13 cellular contexts compared by ENCODE assay signal in the genomic region with DNA sequence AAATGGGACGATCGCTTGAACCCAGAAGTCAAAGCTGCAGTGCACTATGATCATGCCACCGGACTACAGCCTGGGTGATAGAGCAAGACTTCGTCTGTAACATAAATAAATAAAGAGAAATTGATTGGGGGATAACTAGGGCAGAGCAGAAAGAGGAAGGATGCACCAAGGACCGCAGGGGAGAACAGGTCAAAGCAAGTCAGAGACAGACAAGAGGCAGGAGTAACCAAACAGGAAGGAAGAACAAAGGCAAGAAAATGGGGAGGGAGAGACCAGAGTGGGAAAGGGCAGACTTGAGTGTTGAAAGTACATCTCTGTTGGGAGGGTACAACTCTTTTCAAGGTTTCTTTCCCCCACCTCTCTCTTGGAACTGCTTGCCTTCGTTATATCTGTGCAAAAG. TPM values are rescaled to one million over a fixed set of nuclear protein-coding genes. Genes with fewer than 3 reads are reported as not detected.
DNase-seq lines count a peak whose midpoint lies in the region; ATAC-seq and TF ChIP-seq lines count a peak whose summit lies in the region.
"Had no signal": no experiment of that assay in that cellular context is flagged by ENCODE, and none has a peak within 500 bp of the region (broad histone marks: within the 10 kb centered on the region; RNA-seq: fewer than 3 reads in every experiment).

No MANE protein-coding gene starts in this region.

- no peaks in the 10 kb centered on the region for H4K20me1 ChIP-seq in DOHH2 (ENCODE audit: control insufficient read depth, insufficient read depth, low read depth, low read length)

- H3K9me3 Mint-ChIP-seq in endothelial cell (ENCODE audit: unreplicated experiment): no peaks in the 10 kb centered on the region

- H3K27ac Mint-ChIP-seq in endothelial cell (ENCODE audit: unreplicated experiment): peak overlapping the region; percentile 95

- H3K79me2 ChIP-seq in DOHH2 (ENCODE audit: control insufficient read depth, low read length): no peaks in the 10 kb centered on the region

- peaks cover 9% of the 10 kb centered on the region for H3K27me3 Mint-ChIP-seq in endothelial cell (ENCODE audit: unreplicated experiment)

- H3K9me3 ChIP-seq in DOHH2 (ENCODE audit: control insufficient read depth, insufficient read depth, low read length): no peaks in the 10 kb centered on the region
- H3K9me3 ChIP-seq: HAP-1 had no signal

- ATAC-seq in HG02571 (IDR thresholded peaks at IDR 0.05; ENCODE audit: unreplicated experiment) (no peak), HG02981 (IDR thresholded peaks at IDR 0.05; ENCODE audit: unreplicated experiment) (no peak)

- H3K4me2 ChIP-seq in DOHH2 (ENCODE audit: low read length): peak overlapping the region; percentile 46

- H3K36me3 Mint-ChIP-seq in endothelial cell (ENCODE audit: low read depth, unreplicated experiment): no peaks in the 10 kb centered on the region

- DNase-seq in AML-193 (lab: John Stamatoyannopoulos, UW): peak; percentile 69 to 79
- peak; percentile 52 for DNase-seq in SKM-1 treated with dmso at 0.1 percent for 144 hours (lab: John Stamatoyannopoulos, UW; ENCODE audit: unreplicated experiment)
- no peak for DNase-seq in endothelial cell (ENCODE audit: low spot score)
- no peak for DNase-seq in AG08396 (ENCODE audit: low spot score)
- no peak for DNase-seq in AG20443 (ENCODE audit: low spot score)
- DNase-seq: activated CD4-positive, CD25-positive, alpha-beta regulatory T cell treated with anti-CD3 and anti-CD28 coated beads, Interleukin-2, amount 50 U/mL, for 72 hours; COR-L47; foreskin fibroblast; nucleus accumbens had no signal

- no peaks in the 10 kb centered on the region for H3K27me3 ChIP-seq in DOHH2 (ENCODE audit: control insufficient read depth, low read length)

- H3K4me1 Mint-ChIP-seq in endothelial cell (ENCODE audit: unreplicated experiment): peaks cover 50% of the 10 kb centered on the region

- H3K4me1 ChIP-seq in DOHH2 (ENCODE audit: control insufficient read depth, low read length): peaks cover 24% of the 10 kb centered on the region
- H3K4me1 ChIP-seq: HAP-1 had no signal

- H3F3A ChIP-seq in DOHH2 (ENCODE audit: control insufficient read depth, insufficient read depth): no peaks in the 10 kb centered on the region

- no peak for TF ChIP-seq CTCF in DOHH2 (IDR thresholded peaks at IDR 0.05; ENCODE audit: low read depth, low read length, poor library complexity, severe bottlenecking)
- TF ChIP-seq CTCF in endothelial cell (IDR thresholded peaks at IDR 0.05; ENCODE audit: unreplicated experiment): no peak

- H3K36me3 ChIP-seq in DOHH2 (ENCODE audit: control insufficient read depth, low read length): no peaks in the 10 kb centered on the region
- H3K36me3 ChIP-seq: HAP-1 had no signal

- peak overlapping the region; percentile 20; the same call in 1 of the 2 replicates for H3K4me3 ChIP-seq in DOHH2 (ENCODE audit: low read length)
- H3K4me3 ChIP-seq: HAP-1 had no signal

- H3K27ac ChIP-seq in DOHH2 (ENCODE audit: low read depth, low read length): no peak overlapping the region

- H3K9me2 ChIP-seq in DOHH2 (replicated peaks; ENCODE audit: control insufficient read depth, low read length): no peaks in the 10 kb centered on the region

- peak overlapping the region; percentile 84 for H3K4me3 Mint-ChIP-seq in endothelial cell (ENCODE audit: unreplicated experiment)

RNA-seq across cellular contexts. Expression of a gene that starts 50.8 kb away (rescaled TPM):
- total RNA-seq in endothelial cell (ENCODE audit: unreplicated experiment): 294 TPM

Comparison
In these comparisons a context has a peak if more than half of its experiments do, and no peak if none do; other contexts are left out.
1. DNase-seq: peak in AML-193 (2 of 2) and SKM-1 treated with dmso at 0.1 percent for 144 hours (single experiment); none in endothelial cell (single experiment), AG08396 (single experiment) and AG20443 (single experiment).